1 cellular context compared by ENCODE assay signal in genomic region chr22:28923826-28924732, GRCh38.
A peak's percentile ranks its signal among the peaks of the same experiment; 100 is the strongest.
TF ChIP-seq lines count a peak whose summit lies in the region.

No MANE protein-coding gene starts in this region.

TF ChIP-seq in HepG2, 621 proteins besides CTCF, POLR2A, EP300 and RAD21 (continued from another document and continues in another):
- TF ChIP-seq HMGXB4 (CRISPR knock-in tag; IDR thresholded peaks at IDR 0.05; ENCODE audit: borderline replicate concordance in 1 of 2, low read depth in 1 of 2) (peak in 1 of 2 experiments; percentile 48; a peak in 1 of 4 replicates), ZNF230 (CRISPR knock-in tag; IDR thresholded peaks at IDR 0.05) (no peak), RBFOX2 (IDR thresholded peaks at IDR 0.05; ENCODE audit: low read depth, low read length) (0 out of 2 replicates have a peak, but pooled peaks have one; percentile 25), MLX (CRISPR knock-in tag; IDR thresholded peaks at IDR 0.05) (peak; percentile 81), CBX1 (IDR thresholded peaks at IDR 0.05; ENCODE audit: low read depth) (peak; percentile 61), ZNF770 (CRISPR knock-in tag; IDR thresholded peaks at IDR 0.05) (0 out of 2 replicates have a peak, but pooled peaks have one; percentile 27), HDAC1 (CRISPR knock-in tag; IDR thresholded peaks at IDR 0.05) (peak; percentile 92), SMAD9 (CRISPR knock-in tag; IDR thresholded peaks at IDR 0.05) (no peak), KDM5A (IDR thresholded peaks at IDR 0.05; ENCODE audit: borderline replicate concordance, low read length) (peak; percentile 30; the same call in 1 of the 2 replicates), RERE (CRISPR knock-in tag; IDR thresholded peaks at IDR 0.05; ENCODE audit: low read depth) (peak; percentile 91), ZKSCAN1 (IDR thresholded peaks at IDR 0.05; ENCODE audit: low read length) (no peak), SNAI1 (CRISPR knock-in tag; IDR thresholded peaks at IDR 0.05; ENCODE audit: borderline replicate concordance) (no peak), ZSCAN20 (CRISPR knock-in tag; IDR thresholded peaks at IDR 0.05; ENCODE audit: borderline replicate concordance) (peak; percentile 36; the same call in 1 of the 2 replicates), GABPB1 (CRISPR knock-in tag; IDR thresholded peaks at IDR 0.05) (peak; percentile 65; the same call in 1 of the 2 replicates), E2F5 (CRISPR knock-in tag; conservative IDR thresholded peaks at IDR 0.05) (peak; percentile 80; the same call in 1 of the 2 replicates), ZFP41 (CRISPR knock-in tag; IDR thresholded peaks at IDR 0.05; ENCODE audit: borderline replicate concordance) (no peak), ATF7-NPFF (CRISPR knock-in tag; IDR thresholded peaks at IDR 0.05; ENCODE audit: low read depth) (peak; percentile 26; the same call in 1 of the 2 replicates), ZBTB26 (CRISPR knock-in tag; IDR thresholded peaks at IDR 0.05; ENCODE audit: borderline replicate concordance) (0 out of 2 replicates have a peak, but pooled peaks have one; percentile 65), ZNF18 (CRISPR knock-in tag; IDR thresholded peaks at IDR 0.05; ENCODE audit: insufficient replicate concordance) (peak; percentile 51), U2AF2 (IDR thresholded peaks at IDR 0.05; ENCODE audit: low read depth, low read length) (no peak), RARG (CRISPR knock-in tag; IDR thresholded peaks at IDR 0.05; ENCODE audit: low read depth) (no peak), NR1H2 (CRISPR knock-in tag; IDR thresholded peaks at IDR 0.05; ENCODE audit: borderline replicate concordance, low read depth) (no peak), ZNF556 (CRISPR knock-in tag; IDR thresholded peaks at IDR 0.05; ENCODE audit: borderline replicate concordance) (no peak), PBX3 (CRISPR knock-in tag; IDR thresholded peaks at IDR 0.05; ENCODE audit: borderline replicate concordance) (no peak), GATA4 (IDR thresholded peaks at IDR 0.05; ENCODE audit: borderline replicate concordance, low read depth) (peak; percentile 90; the same call in 1 of the 2 replicates), MTF1 (CRISPR knock-in tag; IDR thresholded peaks at IDR 0.05) (no peak), ZKSCAN8 (CRISPR knock-in tag; IDR thresholded peaks at IDR 0.05; ENCODE audit: borderline replicate concordance) (peak; percentile 78; the same call in 1 of the 2 replicates), RBAK (CRISPR knock-in tag; IDR thresholded peaks at IDR 0.05) (no peak), ZFP82 (CRISPR knock-in tag; IDR thresholded peaks at IDR 0.05; ENCODE audit: borderline replicate concordance) (no peak), STAT6 (CRISPR knock-in tag; IDR thresholded peaks at IDR 0.05; ENCODE audit: borderline replicate concordance) (peak; percentile 96), TAF15 (IDR thresholded peaks at IDR 0.05; ENCODE audit: low read depth, low read length, poor library complexity, severe bottlenecking) (peak; percentile 69), THAP9 (CRISPR knock-in tag; IDR thresholded peaks at IDR 0.05; ENCODE audit: borderline replicate concordance) (peak; percentile 68; the same call in 1 of the 2 replicates), ZIK1 (CRISPR knock-in tag; IDR thresholded peaks at IDR 0.05; ENCODE audit: borderline replicate concordance, low read depth) (no peak), ZNF629 (CRISPR knock-in tag; conservative IDR thresholded peaks at IDR 0.05) (0 out of 2 replicates have a peak, but pooled peaks have one; percentile 43), ZNF326 (CRISPR knock-in tag; IDR thresholded peaks at IDR 0.05; ENCODE audit: borderline replicate concordance) (no peak), HDAC2 (CRISPR knock-in tag; IDR thresholded peaks at IDR 0.05) (peak; percentile 98), NRL (CRISPR knock-in tag; IDR thresholded peaks at IDR 0.05; ENCODE audit: borderline replicate concordance) (peak; percentile 71; the same call in 1 of the 2 replicates)
